Comparison of ENCODE assay signal across 9 cellular contexts in genomic region chr2:152646775-152647174, GRCh38.
DNase-seq lines count a peak whose midpoint lies in the region; ATAC-seq, FAIRE-seq and TF ChIP-seq lines count a peak whose summit lies in the region.
"Had no signal": no experiment of that assay in that cellular context is flagged by ENCODE, and none has a peak within 500 bp of the region (broad histone marks: within the 10 kb centered on the region; RNA-seq: fewer than 3 reads in every experiment).

No MANE protein-coding gene starts in this region.

- H3K9me3 Mint-ChIP-seq in CD8-positive, alpha-beta T cell, result no peaks in the 10 kb centered on the region
- H3K9me3 Mint-ChIP-seq in neural progenitor cell, result no peaks in the 10 kb centered on the region

- no peak overlapping the region for H2AFZ ChIP-seq in neural progenitor cell (replicated peaks)

- H3K36me3 Mint-ChIP-seq in CD8-positive, alpha-beta T cell, result peaks cover 5% of the 10 kb centered on the region
- peaks cover 26% of the 10 kb centered on the region for H3K36me3 Mint-ChIP-seq in neural progenitor cell

- H3K4me3 Mint-ChIP-seq in CD8-positive, alpha-beta T cell, result no peak overlapping the region
- no peak overlapping the region for H3K4me3 Mint-ChIP-seq in neural progenitor cell

- intact Hi-C loops in CD8-positive, alpha-beta T cell (cut with DNase I, micrococcal nuclease), result no loop called here
- intact Hi-C loops in colonic mucosa (cut with DNase I), result no loop called here
- intact Hi-C loops in body of pancreas (cut with DNase I), result no loop called here
- intact Hi-C loops in kidney (cut with DNase I), result no loop called here

- H3K4me1 Mint-ChIP-seq in CD8-positive, alpha-beta T cell (ENCODE audit: low read depth), result no peaks in the 10 kb centered on the region
- peaks cover 21% of the 10 kb centered on the region for H3K4me1 Mint-ChIP-seq in neural progenitor cell

- H3K36me3 ChIP-seq in CD8-positive, alpha-beta T cell (ENCODE audit: insufficient read depth, low read length), result no peaks in the 10 kb centered on the region
- H3K36me3 ChIP-seq in neural progenitor cell (no peaks in the 10 kb centered on the region), colonic mucosa (no peaks in the 10 kb centered on the region), H7 (replicated peaks; ENCODE audit: control insufficient read depth, insufficient read depth, low read length) (peaks cover 9% of the 10 kb centered on the region), body of pancreas (replicated peaks in 1 of 2; ENCODE audit: insufficient read depth in 1 of 2, low read depth in 2 of 2) (peaks cover 0 to 9% of the 10 kb centered on the region in 2 donors), kidney (ENCODE audit: control insufficient read depth in 1 of 2, insufficient read depth in 2 of 2, low read length in 2 of 2) (peaks cover 5 to 9% of the 10 kb centered on the region in 2 donors)

- TF ChIP-seq CTCF in CD8-positive, alpha-beta T cell (IDR thresholded peaks at IDR 0.05), result no peak
- TF ChIP-seq CTCF in epithelial cell of proximal tubule (conservative IDR thresholded peaks at IDR 0.05; ENCODE audit: low read depth, low read length) (no peak), neural progenitor cell (IDR thresholded peaks at IDR 0.05) (no peak), colonic mucosa (IDR thresholded peaks at IDR 0.05) (no peak), body of pancreas (IDR thresholded peaks at IDR 0.05) (no peak), kidney (IDR thresholded peaks at IDR 0.05; ENCODE audit: borderline replicate concordance, extremely low read depth, insufficient read depth) (no peak)

- no peak overlapping the region for H3K9ac ChIP-seq in neural progenitor cell
- H3K9ac ChIP-seq in colonic mucosa (ENCODE audit: low read depth in 2 of 2, low read length in 2 of 2), result no peak overlapping the region
- H3K9ac ChIP-seq in kidney (ENCODE audit: low read length in 2 of 2), result no peak overlapping the region

- no peaks in the 10 kb centered on the region for H3K27me3 Mint-ChIP-seq in CD8-positive, alpha-beta T cell (ENCODE audit: low read depth)
- peaks cover 5% of the 10 kb centered on the region for H3K27me3 Mint-ChIP-seq in neural progenitor cell (ENCODE audit: insufficient read depth, low read depth)

- 94 to 95% methylated on average over 3 of the region's 3 CpGs for WGBS in body of pancreas, 2 donors

- no peak overlapping the region for H3K4me2 ChIP-seq in neural progenitor cell

- no peak overlapping the region for H3K4me3 ChIP-seq in CD8-positive, alpha-beta T cell (ENCODE audit: low read depth, low read length)
- H3K4me3 ChIP-seq in epithelial cell of proximal tubule (ENCODE audit: low read depth, low read length), result no peak overlapping the region
- H3K4me3 ChIP-seq in neural progenitor cell, result no peak overlapping the region
- H3K4me3 ChIP-seq in colonic mucosa, result no peak overlapping the region
- H3K4me3 ChIP-seq in H7 (ENCODE audit: insufficient read depth, low read depth, low read length), result no peak overlapping the region
- H3K4me3 ChIP-seq in body of pancreas, result no peak overlapping the region
- H3K4me3 ChIP-seq in kidney (ENCODE audit: low read length in 2 of 2), result no peak overlapping the region

- peak overlapping the region; percentile 27 for H3K27ac Mint-ChIP-seq in CD8-positive, alpha-beta T cell
- H3K27ac Mint-ChIP-seq in neural progenitor cell, result peak overlapping the region; percentile 59

- CTCF ChIA-PET in CD8-positive, alpha-beta T cell (lab: Charles Lee), result interaction anchor here (3.1 kb wide), 1 partner anchor 12 kb away, joined by 11 read pairs; no protein-coding TSS in a partner anchor

- no peak overlapping the region for H3K27ac ChIP-seq in CD8-positive, alpha-beta T cell (ENCODE audit: low read depth, low read length)
- H3K27ac ChIP-seq in neural progenitor cell (no peak overlapping the region), colonic mucosa (no peak overlapping the region), body of pancreas (no peak overlapping the region), kidney (ENCODE audit: low read depth in 2 of 2, low read length in 2 of 2) (no peak overlapping the region)

- POLR2A ChIA-PET in CD8-positive, alpha-beta T cell (lab: Charles Lee), result interaction anchor here (1.0 kb wide), 1 partner anchor 14 kb away, joined by 3 read pairs; no protein-coding TSS in a partner anchor

- ATAC-seq in CD8-positive, alpha-beta T cell, result no peak
- ATAC-seq in body of pancreas, result no peak
- ATAC-seq: activated CD4-positive, CD25-positive, alpha-beta regulatory T cell treated with anti-CD3 and anti-CD28 coated beads, Interleukin-2, amount 50 U/mL, for 24 hours had no signal

- H3K9me3 ChIP-seq in CD8-positive, alpha-beta T cell (ENCODE audit: low read length), result no peaks in the 10 kb centered on the region
- H3K9me3 ChIP-seq in neural progenitor cell (ENCODE audit: low read depth) (no peaks in the 10 kb centered on the region), colonic mucosa (no peaks in the 10 kb centered on the region), body of pancreas (no peaks in the 10 kb centered on the region), kidney (ENCODE audit: control insufficient read depth in 1 of 2, low read length in 2 of 2) (no peaks in the 10 kb centered on the region)

- no peak for FAIRE-seq in kidney (lab: Jason Lieb, UNC)

- H3F3A ChIP-seq in neural progenitor cell (ENCODE audit: low read depth), result peaks cover 48% of the 10 kb centered on the region

- H4K20me1 ChIP-seq in neural progenitor cell (ENCODE audit: low read depth), result peaks cover 7% of the 10 kb centered on the region

- H3K27me3 ChIP-seq in CD8-positive, alpha-beta T cell (ENCODE audit: insufficient read depth, low read length), result no peaks in the 10 kb centered on the region
- no peaks in the 10 kb centered on the region for H3K27me3 ChIP-seq in neural progenitor cell
- H3K27me3 ChIP-seq in colonic mucosa, result no peaks in the 10 kb centered on the region
- H3K27me3 ChIP-seq in H7 (ENCODE audit: control insufficient read depth, insufficient read depth, low read length), result no peaks in the 10 kb centered on the region
- H3K27me3 ChIP-seq in body of pancreas, result no peaks in the 10 kb centered on the region

- no peaks in the 10 kb centered on the region for H3K4me1 ChIP-seq in CD8-positive, alpha-beta T cell (ENCODE audit: insufficient read depth, low read length)
- H3K4me1 ChIP-seq in neural progenitor cell (peaks cover 27% of the 10 kb centered on the region), colonic mucosa (no peaks in the 10 kb centered on the region), body of pancreas (peaks cover 13% of the 10 kb centered on the region), kidney (ENCODE audit: control insufficient read depth in 1 of 2, insufficient read depth in 1 of 2, low read depth in 1 of 2, low read length in 2 of 2) (peaks cover 3 to 5% of the 10 kb centered on the region in 2 donors)

- no peak for TF ChIP-seq POLR2A in body of pancreas (IDR thresholded peaks at IDR 0.05)

- DNase-seq in CD8-positive, alpha-beta T cell, result no peak
- DNase-seq in RPMI7951 (ENCODE audit: low read depth) (peak; percentile 67), epithelial cell of proximal tubule (ENCODE audit: low read depth) (peak; percentile 40), neural progenitor cell (ENCODE audit: low spot score) (no peak), colonic mucosa (no peak), H7 (no peak), body of pancreas (no peak), kidney (no peak)

- no peaks in the 10 kb centered on the region for H3K79me2 ChIP-seq in neural progenitor cell (ENCODE audit: low read depth)

Comparison
In these comparisons a context has a peak if more than half of its experiments do, and no peak if none do; other contexts are left out.
1. DNase-seq: peak in RPMI7951 (single experiment) and epithelial cell of proximal tubule (single experiment); none in CD8-positive, alpha-beta T cell (0 of 7), neural progenitor cell (single experiment), colonic mucosa (single experiment), H7 (single experiment), body of pancreas (0 of 4) and kidney (single experiment).